ENCODE assay signal across 8 cellular contexts in genomic region chrX:13078739-13079444, GRCh38. TPM values are rescaled to one million over a fixed set of nuclear protein-coding genes. Genes with fewer than 3 reads are reported as not detected.
A peak's percentile ranks its signal among the peaks of the same experiment; 100 is the strongest.
DNase-seq lines count a peak whose midpoint lies in the region; ATAC-seq and TF ChIP-seq lines count a peak whose summit lies in the region.

No MANE protein-coding gene starts in this region.

- no peaks in the 10 kb centered on the region for H3K27me3 ChIP-seq in testis

- H3K9me3 ChIP-seq in HEK293 (ENCODE audit: control insufficient read depth, insufficient read depth, low read depth, low read length) (no peaks in the 10 kb centered on the region), testis (no peaks in the 10 kb centered on the region)

- H3K4me3 Mint-ChIP-seq in activated naive CD8-positive, alpha-beta T cell treated with anti-CD3 and anti-CD28 coated beads, Interleukin-2, amount 50 U/mL, for 24 hours: peak overlapping the region; percentile 48

- no peaks in the 10 kb centered on the region for H3K36me3 Mint-ChIP-seq in activated naive CD8-positive, alpha-beta T cell treated with anti-CD3 and anti-CD28 coated beads, Interleukin-2, amount 50 U/mL, for 24 hours (ENCODE audit: low read depth)

- ATAC-seq in activated naive CD8-positive, alpha-beta T cell treated with anti-CD3 and anti-CD28 coated beads, Interleukin-2, amount 50 U/mL, for 24 hours: no peak

- peaks cover 7% of the 10 kb centered on the region for H3K4me1 ChIP-seq in HEK293 (ENCODE audit: control insufficient read depth, insufficient read depth, low read length)
- peaks cover 7% of the 10 kb centered on the region for H3K4me1 ChIP-seq in testis

- no peaks in the 10 kb centered on the region for H3K27me3 Mint-ChIP-seq in activated naive CD8-positive, alpha-beta T cell treated with anti-CD3 and anti-CD28 coated beads, Interleukin-2, amount 50 U/mL, for 24 hours

- no peaks in the 10 kb centered on the region for H3K9me3 Mint-ChIP-seq in activated naive CD8-positive, alpha-beta T cell treated with anti-CD3 and anti-CD28 coated beads, Interleukin-2, amount 50 U/mL, for 24 hours

- H3K27ac Mint-ChIP-seq in activated naive CD8-positive, alpha-beta T cell treated with anti-CD3 and anti-CD28 coated beads, Interleukin-2, amount 50 U/mL, for 24 hours: peak overlapping the region; percentile 88

- CTCF ChIA-PET in HEK293 (lab: Yijun Ruan, JAX): interaction anchor here (0.8 kb wide), 1 partner anchor 409 kb away, joined by 4 read pairs; no protein-coding TSS in a partner anchor

- POLR2A ChIA-PET in HEK293 (lab: Yijun Ruan, JAX): no interaction called here

- WGBS in testis, 2 donors: 32 to 42% methylated on average over 5 to 10 of the region's 10 CpGs

- intact Hi-C loops in testis (cut with DNase I; ENCODE audit: low total_unique reads): no loop called here

- H3K27ac ChIP-seq in HEK293 (ENCODE audit: extremely low read depth, low read depth, low read length) (peak overlapping the region; percentile 66), testis (peak overlapping the region; percentile 65 to 83)

- DNase-seq in AG08395 (ENCODE audit: low spot score): peak; percentile 58
- no peak for DNase-seq in activated naive CD8-positive, alpha-beta T cell treated with anti-CD3 and anti-CD28 coated beads, Interleukin-2, amount 50 U/mL, for 24 hours
- DNase-seq in left kidney (ENCODE audit: low read depth, low spot score): peak; percentile 55
- DNase-seq in testis: peak; percentile 30
- DNase-seq in middle frontal gyrus (ENCODE audit: extremely low spot score, low spot score): no peak
- no peak for DNase-seq in putamen (ENCODE audit: low spot score)
- DNase-seq in activated effector memory CD4-positive, alpha-beta T cell treated with Interleukin-2 at 50 U/mL for 16 hours: no peak

- TF ChIP-seq POLR2A in testis (IDR thresholded peaks at IDR 0.05): no peak

- H3K36me3 ChIP-seq in HEK293 (ENCODE audit: control insufficient read depth in 2 of 2, insufficient read depth in 1 of 2, low read length in 2 of 2): no peaks in the 10 kb centered on the region
- H3K36me3 ChIP-seq in testis (ENCODE audit: low read depth, missing control alignments): no peaks in the 10 kb centered on the region

- no peak overlapping the region for H3K4me3 ChIP-seq in HEK293 (ENCODE audit: low read depth, low read length)
- H3K4me3 ChIP-seq in testis: no peak overlapping the region

- H3K4me1 Mint-ChIP-seq in activated naive CD8-positive, alpha-beta T cell treated with anti-CD3 and anti-CD28 coated beads, Interleukin-2, amount 50 U/mL, for 24 hours: peaks cover 94% of the 10 kb centered on the region

- TF ChIP-seq CTCF in HEK293 (tag by site-specific recombination; IDR thresholded peaks at IDR 0.05) (no peak), testis (IDR thresholded peaks at IDR 0.05) (no peak)

TF ChIP-seq in HEK293, 187 proteins besides CTCF, POLR2A, EP300 and RAD21:
- TF ChIP-seq ZNF776 (tag by site-specific recombination; IDR thresholded peaks at IDR 0.05; ENCODE audit: borderline replicate concordance) (no peak), ZNF221 (tag by site-specific recombination; IDR thresholded peaks at IDR 0.05; ENCODE audit: borderline replicate concordance) (no peak), ZNF280C (tag by site-specific recombination; IDR thresholded peaks at IDR 0.05) (no peak), PRDM4 (tag by site-specific recombination; IDR thresholded peaks at IDR 0.05) (no peak), ZBTB48 (tag by site-specific recombination; IDR thresholded peaks at IDR 0.05) (no peak), FEZF1 (tag by site-specific recombination; IDR thresholded peaks at IDR 0.05) (no peak), ZBTB44 (tag by site-specific recombination; IDR thresholded peaks at IDR 0.05) (no peak), ZEB2 (tag by site-specific recombination; IDR thresholded peaks at IDR 0.05) (no peak)
- TF ChIP-seq, protein P1, sequence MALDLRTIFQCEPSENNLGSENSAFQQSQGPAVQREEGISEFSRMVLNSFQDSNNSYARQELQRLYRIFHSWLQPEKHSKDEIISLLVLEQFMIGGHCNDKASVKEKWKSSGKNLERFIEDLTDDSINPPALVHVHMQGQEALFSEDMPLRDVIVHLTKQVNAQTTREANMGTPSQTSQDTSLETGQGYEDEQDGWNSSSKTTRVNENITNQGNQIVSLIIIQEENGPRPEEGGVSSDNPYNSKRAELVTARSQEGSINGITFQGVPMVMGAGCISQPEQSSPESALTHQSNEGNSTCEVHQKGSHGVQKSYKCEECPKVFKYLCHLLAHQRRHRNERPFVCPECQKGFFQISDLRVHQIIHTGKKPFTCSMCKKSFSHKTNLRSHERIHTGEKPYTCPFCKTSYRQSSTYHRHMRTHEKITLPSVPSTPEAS (tag by site-specific recombination; IDR thresholded peaks at IDR 0.05): no peak

RNA-seq across cellular contexts. Expression of gene FAM9C, which starts 34.5 kb away (rescaled TPM):
- 1 to 10 TPM; 2.8 to 9.5 TPM for total RNA-seq in testis
- polyA plus RNA-seq in testis (ENCODE audit: insufficient read depth, low read depth, low replicate concordance): 4.7 TPM

Comparison
In these comparisons a context has a peak if more than half of its experiments do, and no peak if none do; other contexts are left out.
1. DNase-seq: peak in AG08395 (single experiment), left kidney (single experiment) and testis (single experiment); none in activated naive CD8-positive, alpha-beta T cell treated with anti-CD3 and anti-CD28 coated beads, Interleukin-2, amount 50 U/mL, for 24 hours (single experiment), middle frontal gyrus (single experiment), putamen (single experiment) and activated effector memory CD4-positive, alpha-beta T cell treated with Interleukin-2 at 50 U/mL for 16 hours (single experiment).